In the genomic region with DNA sequence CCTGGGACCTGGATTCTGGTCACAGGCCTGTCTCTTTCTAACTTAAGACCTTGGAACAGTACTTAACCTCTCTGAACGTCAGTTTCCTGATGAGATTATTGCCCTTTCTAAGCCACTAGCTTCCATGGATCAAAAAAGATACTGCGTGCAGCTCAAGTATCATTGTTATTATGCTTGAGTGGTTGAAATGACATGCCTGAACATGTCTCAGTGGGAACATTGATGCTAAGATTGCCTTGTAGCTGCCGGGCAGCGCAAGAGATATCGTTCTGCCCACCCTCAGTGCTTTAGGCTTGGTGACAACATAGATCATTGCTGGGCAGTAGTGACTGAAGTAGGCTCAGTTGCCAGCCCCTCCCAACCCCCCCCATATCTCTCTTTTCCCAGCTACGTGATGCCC, we compare ENCODE assay signal across 23 cellular contexts.
DNase-seq lines count a peak whose midpoint lies in the region; ATAC-seq, FAIRE-seq and TF ChIP-seq lines count a peak whose summit lies in the region.
"Had no signal": no experiment of that assay in that cellular context is flagged by ENCODE, and none has a peak within 500 bp of the region (broad histone marks: within the 10 kb centered on the region; RNA-seq: fewer than 3 reads in every experiment).

No MANE protein-coding gene starts in this region.

- H3K27ac ChIP-seq in keratinocyte (ENCODE audit: control insufficient read depth, insufficient read depth, low read length) (peak overlapping the region; percentile 59), GM23248 (no peak overlapping the region)
- H3K27ac ChIP-seq: RWPE1 had no signal

- no peak overlapping the region for H3K9ac ChIP-seq in keratinocyte (ENCODE audit: control insufficient read depth, extremely low read depth, insufficient read depth, low read length)
- no peak overlapping the region for H3K9ac ChIP-seq in GM23248

- H3K27me3 ChIP-seq in keratinocyte (ENCODE audit: control insufficient read depth, extremely low read depth, insufficient read depth, low read length) = no peaks in the 10 kb centered on the region
- H3K27me3 ChIP-seq in GM23248 (replicated peaks; ENCODE audit: insufficient read depth) = 0 out of 2 replicates have a peak, but pooled peaks cover 4% of the 10 kb centered on the region

- no peaks in the 10 kb centered on the region for H3K36me3 Mint-ChIP-seq in activated T-cell treated with anti-CD3 and anti-CD28 coated beads, Interleukin-2, amount 50 U/mL, for 4 hours (ENCODE audit: insufficient read depth)

- 54 to 56% methylated on average over 6 of the region's 6 CpGs for WGBS in GM23248 (ENCODE audit: low coverage in 1 of 2, low lambda C conversion rate in 2 of 2, missing lambda C conversion rate in 2 of 2), 2 experiments

- DNase-seq in NCI-H146 (lab: John Stamatoyannopoulos, UW) (peak; percentile 30), NCI-H146 treated with DMSO at 0.1 percent for 48 hours (lab: John Stamatoyannopoulos, UW; ENCODE audit: unreplicated experiment) (no peak), NCI-H187 treated with DMSO at 0.1 percent for 48 hours (lab: John Stamatoyannopoulos, UW) (peak; percentile 14), NCI-H526 (lab: John Stamatoyannopoulos, UW) (peak; percentile 58 to 72), keratinocyte (ENCODE audit: low read depth, low spot score) (no peak), GM23248 (no peak), SKM-1 (lab: John Stamatoyannopoulos, UW; ENCODE audit: unreplicated experiment) (no peak)
- no peak for DNase-seq in activated T-cell treated with anti-CD3 and anti-CD28 coated beads, Interleukin-2, amount 50 U/mL, for 4 hours
- DNase-seq: activated naive CD4-positive, alpha-beta T cell treated with anti-CD3 and anti-CD28 coated beads, Interleukin-2, amount 50 U/mL, for 16 hours; activated T-cell treated with anti-CD3 and anti-CD28 coated beads, Interleukin-2, amount 50 U/mL, for 72 hours; aorta; BE2C; GF-D8; naive B cell; NCI-H2081 treated with DMSO at 0.1 percent for 48 hours; stimulated activated CD4-positive, alpha-beta T cell treated with anti-CD3 and anti-CD28 coated beads, Interleukin-15, amount 100 ng/mL, for 24 hours had no signal

- H3K4me2 ChIP-seq in keratinocyte (ENCODE audit: control insufficient read depth, extremely low read depth, insufficient read depth, low read depth, low read length) (peak overlapping the region; percentile 18), GM23248 (ENCODE audit: unreplicated experiment) (no peak overlapping the region)

- no peaks in the 10 kb centered on the region for H3F3A ChIP-seq in GM23248 (ENCODE audit: insufficient read depth)

- no peaks in the 10 kb centered on the region for H3K4me1 Mint-ChIP-seq in activated T-cell treated with anti-CD3 and anti-CD28 coated beads, Interleukin-2, amount 50 U/mL, for 4 hours (ENCODE audit: low read depth)

- TF ChIP-seq CTCF in keratinocyte (optimal IDR thresholded peaks at IDR 0.05 in 1 of 3, IDR thresholded peaks at IDR 0.05 in 1 of 3, conservative IDR thresholded peaks at IDR 0.05 in 1 of 3; ENCODE audit: extremely low read depth in 1 of 3, insufficient read depth in 2 of 3, low read length in 3 of 3) = no peak

- no peaks in the 10 kb centered on the region for H3K9me2 ChIP-seq in GM23248 (ENCODE audit: insufficient read depth)

- dilution Hi-C loops in keratinocyte (cut with MboI; ENCODE audit: extremely low pct_ligation_motif_present, low sequenced_read_pairs) = no loop called here

- H3K9me3 ChIP-seq in keratinocyte (ENCODE audit: control insufficient read depth, low read depth, low read length) (no peaks in the 10 kb centered on the region), GM23248 (ENCODE audit: low read depth) (no peaks in the 10 kb centered on the region)
- H3K9me3 ChIP-seq: BE2C had no signal

- H3K4me3 Mint-ChIP-seq in activated T-cell treated with anti-CD3 and anti-CD28 coated beads, Interleukin-2, amount 50 U/mL, for 4 hours = no peak overlapping the region
- H3K4me3 Mint-ChIP-seq: activated T-cell treated with anti-CD3 and anti-CD28 coated beads, Interleukin-2, amount 50 U/mL, for 72 hours; naive B cell had no signal

- H4K20me1 ChIP-seq in keratinocyte (ENCODE audit: control insufficient read depth, extremely low read depth, insufficient read depth, low read length) (no peaks in the 10 kb centered on the region), GM23248 (ENCODE audit: insufficient read depth) (no peaks in the 10 kb centered on the region)

- in situ Hi-C loops in GM23248 (cut with MboI) = no loop called here

- H3K9me3 Mint-ChIP-seq in activated T-cell treated with anti-CD3 and anti-CD28 coated beads, Interleukin-2, amount 50 U/mL, for 4 hours = no peaks in the 10 kb centered on the region
- H3K9me3 Mint-ChIP-seq: activated T-cell treated with anti-CD3 and anti-CD28 coated beads, Interleukin-2, amount 50 U/mL, for 72 hours; naive B cell had no signal

- FAIRE-seq in keratinocyte (lab: Jason Lieb, UNC) = peak; percentile 52
- FAIRE-seq: A204.1, K562 had no signal

- peaks cover 26% of the 10 kb centered on the region for H3K4me1 ChIP-seq in keratinocyte (ENCODE audit: control insufficient read depth, extremely low read depth, insufficient read depth, low read length)
- no peaks in the 10 kb centered on the region for H3K4me1 ChIP-seq in GM23248 (ENCODE audit: insufficient read depth)
- H3K4me1 ChIP-seq: BE2C had no signal

- no peak for ATAC-seq in activated T-cell treated with anti-CD3 and anti-CD28 coated beads, Interleukin-2, amount 50 U/mL, for 4 hours
- ATAC-seq: activated CD4-positive, CD25-positive, alpha-beta regulatory T cell treated with anti-CD3 and anti-CD28 coated beads, Interleukin-2, amount 50 U/mL, for 24 hours; activated T-cell treated with anti-CD3 and anti-CD28 coated beads, Interleukin-2, amount 50 U/mL, for 72 hours; esophagus mucosa; K562; sciatic nerve; SK-N-SH treated with all-trans-retinoic acid at 6 μM for 48 hours had no signal

- H2AFZ ChIP-seq in keratinocyte (ENCODE audit: control insufficient read depth, low read length) (peak overlapping the region; percentile 43), GM23248 (no peak overlapping the region)

- no peaks in the 10 kb centered on the region for H3K36me3 ChIP-seq in keratinocyte (ENCODE audit: control insufficient read depth in 2 of 2, extremely low read depth in 1 of 2, insufficient read depth in 2 of 2, low read length in 2 of 2)
- H3K36me3 ChIP-seq in GM23248 (ENCODE audit: low read depth) = no peaks in the 10 kb centered on the region
- H3K36me3 ChIP-seq: BE2C had no signal

- H3K4me3 ChIP-seq in keratinocyte (ENCODE audit: control insufficient read depth in 2 of 3, extremely low read depth in 1 of 3, insufficient read depth in 2 of 3, low read depth in 1 of 3, low read length in 3 of 3) = no peak overlapping the region
- H3K4me3 ChIP-seq in GM23248 = no peak overlapping the region
- H3K4me3 ChIP-seq: K562 had no signal

- no peaks in the 10 kb centered on the region for H3K9me1 ChIP-seq in keratinocyte (ENCODE audit: control insufficient read depth, extremely low read depth, insufficient read depth, low read length)

- H3K79me2 ChIP-seq in keratinocyte (ENCODE audit: control insufficient read depth, insufficient read depth, low read length) = no peaks in the 10 kb centered on the region
- no peaks in the 10 kb centered on the region for H3K79me2 ChIP-seq in GM23248 (ENCODE audit: insufficient read depth)

- peaks cover 22% of the 10 kb centered on the region for H3K27me3 Mint-ChIP-seq in activated T-cell treated with anti-CD3 and anti-CD28 coated beads, Interleukin-2, amount 50 U/mL, for 4 hours (ENCODE audit: low read depth)

Comparison
In these comparisons a context has a peak if more than half of its experiments do, and no peak if none do; other contexts are left out.
1. DNase-seq: peak in NCI-H146 (single experiment), NCI-H187 treated with DMSO at 0.1 percent for 48 hours (single experiment) and NCI-H526 (2 of 2); none in NCI-H146 treated with DMSO at 0.1 percent for 48 hours (single experiment), keratinocyte (single experiment), GM23248 (single experiment), activated T-cell treated with anti-CD3 and anti-CD28 coated beads, Interleukin-2, amount 50 U/mL, for 4 hours (single experiment) and SKM-1 (single experiment).